8 cellular contexts compared by ENCODE assay signal in genomic region chr2:217090024-217090473, GRCh38.
DNase-seq lines count a peak whose midpoint lies in the region; ATAC-seq and TF ChIP-seq lines count a peak whose summit lies in the region.

No MANE protein-coding gene starts in this region.

- H3K9ac ChIP-seq in SK-N-MC (ENCODE audit: insufficient read length) = peak overlapping the region; percentile 48

- TF ChIP-seq EP300 in transverse colon (IDR thresholded peaks at IDR 0.05; ENCODE audit: low read depth) = no peak

- H3K27ac ChIP-seq in SK-N-MC = peak overlapping the region; percentile 42; the same call in 1 of the 2 replicates
- peak overlapping the region in 1 of 4 donors; percentile 37 for H3K27ac ChIP-seq in transverse colon

- no peaks in the 10 kb centered on the region for H3K27me3 ChIP-seq in transverse colon

- intact Hi-C loops in transverse colon (cut with DNase I; ENCODE audit: low total_unique reads) = no loop called here

- DNase-seq in activated T-cell treated with anti-CD3 and anti-CD28 coated beads, Interleukin-2, amount 50 U/mL, for 72 hours = peak; percentile 20 to 29
- no peak for DNase-seq in activated T-cell treated with anti-CD3 and anti-CD28 coated beads for 4 hours
- peak; percentile 28 for DNase-seq in SK-N-MC (ENCODE audit: low read depth, low spot score)
- peak in 2 of 10 donors; percentile 0 to 9 for DNase-seq in naive thymus-derived CD8-positive, alpha-beta T cell
- no peak for DNase-seq in NCI-H1417 (lab: John Stamatoyannopoulos, UW)
- no peak for DNase-seq in HPDE6-E6E7 (ENCODE audit: extremely low spot score)
- no peak for DNase-seq in transverse colon

- H3K36me3 Mint-ChIP-seq in activated T-cell treated with anti-CD3 and anti-CD28 coated beads, Interleukin-2, amount 50 U/mL, for 72 hours (ENCODE audit: insufficient read depth in 2 of 2) = no peaks in the 10 kb centered on the region
- H3K36me3 Mint-ChIP-seq in naive thymus-derived CD8-positive, alpha-beta T cell = no peaks in the 10 kb centered on the region

- no peaks in the 10 kb centered on the region for H3K9me3 ChIP-seq in SK-N-MC (ENCODE audit: low read depth, low read length)
- H3K9me3 ChIP-seq in transverse colon = no peaks in the 10 kb centered on the region

- peaks cover 6% of the 10 kb centered on the region for H3K27me3 Mint-ChIP-seq in activated T-cell treated with anti-CD3 and anti-CD28 coated beads, Interleukin-2, amount 50 U/mL, for 72 hours (ENCODE audit: low read depth)
- H3K27me3 Mint-ChIP-seq in naive thymus-derived CD8-positive, alpha-beta T cell = peaks cover 0 to 13% (median 0%) of the 10 kb centered on the region in 5 donors

- peaks cover 63% of the 10 kb centered on the region for H3K4me1 Mint-ChIP-seq in activated T-cell treated with anti-CD3 and anti-CD28 coated beads, Interleukin-2, amount 50 U/mL, for 72 hours (ENCODE audit: low read depth)
- H3K4me1 Mint-ChIP-seq in naive thymus-derived CD8-positive, alpha-beta T cell = peaks cover 2 to 12% (median 7%) of the 10 kb centered on the region in 4 donors

- peak overlapping the region; percentile 31 to 33 for H3K4me3 Mint-ChIP-seq in activated T-cell treated with anti-CD3 and anti-CD28 coated beads, Interleukin-2, amount 50 U/mL, for 72 hours
- peak overlapping the region; percentile 12 to 69 (median 48) for H3K4me3 Mint-ChIP-seq in naive thymus-derived CD8-positive, alpha-beta T cell

- in situ Hi-C loops in transverse colon (cut with MboI; ENCODE audit: low pct_ligation_motif_present in 1 of 4, low pct_unique_long_range_greater_than_20kb in 1 of 4, low sequenced_read_pairs in 3 of 4) = no loop called here

- H3K4me1 ChIP-seq in transverse colon = peaks cover 0 to 4% (median 0%) of the 10 kb centered on the region in 4 donors

- H3K27ac Mint-ChIP-seq in activated T-cell treated with anti-CD3 and anti-CD28 coated beads, Interleukin-2, amount 50 U/mL, for 72 hours = no peak overlapping the region
- peak overlapping the region in 5 of 10 donors; percentile 0 to 32 (median 5) for H3K27ac Mint-ChIP-seq in naive thymus-derived CD8-positive, alpha-beta T cell

- TF ChIP-seq POLR2A in transverse colon (IDR thresholded peaks at IDR 0.05) = no peak

- H3K36me3 ChIP-seq in SK-N-MC (ENCODE audit: insufficient read depth, low read length) = no peaks in the 10 kb centered on the region
- no peaks in the 10 kb centered on the region for H3K36me3 ChIP-seq in transverse colon

- H3K4me3 ChIP-seq in SK-N-MC = peak overlapping the region; percentile 66
- no peak overlapping the region for H3K4me3 ChIP-seq in transverse colon

- no peak for TF ChIP-seq CTCF in transverse colon (IDR thresholded peaks at IDR 0.05)

- POLR2A ChIA-PET in naive thymus-derived CD8-positive, alpha-beta T cell (lab: Charles Lee) = no interaction called here

- peak; percentile 77 to 85 for ATAC-seq in activated T-cell treated with anti-CD3 and anti-CD28 coated beads, Interleukin-2, amount 50 U/mL, for 72 hours (replicated peaks in 1 of 2)
- peak; percentile 76 for ATAC-seq in HG02943 (IDR thresholded peaks at IDR 0.05; ENCODE audit: low read depth, unreplicated experiment)
- ATAC-seq in naive thymus-derived CD8-positive, alpha-beta T cell = peak in 1 of 2 donors; percentile 44

- H3K9me3 Mint-ChIP-seq in activated T-cell treated with anti-CD3 and anti-CD28 coated beads, Interleukin-2, amount 50 U/mL, for 72 hours = no peaks in the 10 kb centered on the region
- H3K9me3 Mint-ChIP-seq in naive thymus-derived CD8-positive, alpha-beta T cell = peaks cover 0 to 3% (median 0%) of the 10 kb centered on the region in 9 donors

- 29 to 34% methylated on average over 5 of the region's 5 CpGs for WGBS in transverse colon (ENCODE audit: low coverage in 1 of 2), 2 donors

Comparison
In these comparisons a context has a peak if more than half of its experiments do, and no peak if none do; other contexts are left out.
1. DNase-seq: peak in activated T-cell treated with anti-CD3 and anti-CD28 coated beads, Interleukin-2, amount 50 U/mL, for 72 hours (2 of 2) and SK-N-MC (single experiment); none in activated T-cell treated with anti-CD3 and anti-CD28 coated beads for 4 hours (single experiment), NCI-H1417 (0 of 3), HPDE6-E6E7 (single experiment) and transverse colon (single experiment).